ENCODE assay signal across 19 cellular contexts in genomic region chr1:182331412-182331811, GRCh38.
"Had no signal": no experiment of that assay in that cellular context is flagged by ENCODE, and none has a peak within 500 bp of the region (broad histone marks: within the 10 kb centered on the region; RNA-seq: fewer than 3 reads in every experiment).

No MANE protein-coding gene starts in this region.

- H3K4me2 ChIP-seq: neural progenitor cell had no signal

- H3K36me3 ChIP-seq: adrenal gland, gastrocnemius medialis, heart right ventricle, neural progenitor cell, tibial nerve, uterus had no signal

- H3K4me3 ChIP-seq: adrenal gland, gastrocnemius medialis, heart right ventricle, mucosa of descending colon, neural progenitor cell, psoas muscle, tibial nerve, uterus had no signal

- H3K9me3 ChIP-seq: adrenal gland, gastrocnemius medialis, heart right ventricle, mucosa of descending colon, psoas muscle, tibial nerve, uterus had no signal

- H3K9ac ChIP-seq: neural progenitor cell had no signal

- ATAC-seq: activated CD4-positive, alpha-beta T cell treated with anti-CD3 and anti-CD28 coated beads for 36 hours; activated naive CD4-positive, alpha-beta T cell treated with anti-CD3 and anti-CD28 coated beads, Interleukin-2, amount 50 U/mL, for 72 hours; gastrocnemius medialis; left ventricle myocardium superior; mucosa of descending colon; naive thymus-derived CD4-positive, alpha-beta T cell had no signal

- DNase-seq: activated CD4-positive, alpha-beta T cell treated with anti-CD3 and anti-CD28 coated beads for 36 hours; activated CD4-positive, alpha-beta T cell treated with anti-CD3 and anti-CD28 coated beads, Interleukin-2, amount 50 U/mL, for 48 hours; activated gamma-delta T cell treated with Interleukin-2 at 50 U/mL for 16 hours; adrenal gland; cerebellar nuclear complex; cortex of kidney; gastrocnemius medialis; heart right ventricle; kidney glomerular epithelial cell; left ventricle myocardium superior; mucosa of descending colon; naive thymus-derived CD4-positive, alpha-beta T cell; psoas muscle; right cardiac atrium; stimulated activated CD4-positive, alpha-beta T cell treated with anti-CD3 and anti-CD28 coated beads, Interleukin-2, amount 100 ng/mL, for 24 hours; uterus had no signal

- H3K27me3 ChIP-seq: adrenal gland, gastrocnemius medialis, neural progenitor cell, tibial nerve, uterus had no signal

- H2AFZ ChIP-seq: neural progenitor cell had no signal

- H3K27ac ChIP-seq: adrenal gland, heart right ventricle, neural progenitor cell, psoas muscle, uterus had no signal

- H3K4me1 ChIP-seq: adrenal gland, uterus had no signal
